In genomic region chr5:141343242-141343952, GRCh38 we compare ENCODE assay signal across 9 cellular contexts. TPM values are rescaled to one million over a fixed set of nuclear protein-coding genes. Genes with fewer than 3 reads are reported as not detected.
DNase-seq lines count a peak whose midpoint lies in the region; ATAC-seq and TF ChIP-seq lines count a peak whose summit lies in the region.
"Had no signal": no experiment of that assay in that cellular context is flagged by ENCODE, and none has a peak within 500 bp of the region (broad histone marks: within the 10 kb centered on the region; RNA-seq: fewer than 3 reads in every experiment).

TSS of gene PCDHGA3 (plus strand) at chr5:141343829. CDS start at chr5:141344034, 205 bp downstream.

- WGBS in adrenal gland, 4 donors = 22 to 29% (median 24%) methylated on average over 9 of the region's 9 CpGs

- H3K4me1 ChIP-seq in A673 (ENCODE audit: insufficient read depth, low read length, poor library complexity, severe bottlenecking) = no peaks in the 10 kb centered on the region
- H3K4me1 ChIP-seq in adrenal gland (replicated peaks in 1 of 2) = no peaks in the 10 kb centered on the region

- no peak for TF ChIP-seq POLR2A in adrenal gland (IDR thresholded peaks at IDR 0.05)

- H3K27ac ChIP-seq in A673 (ENCODE audit: low read depth, low read length, poor library complexity, severe bottlenecking) (no peak within 1 kb of the TSS), adrenal gland (no peak within 1 kb of the TSS)

- H3K27me3 ChIP-seq in A673 (replicated peaks; ENCODE audit: insufficient read depth, low read depth, low read length, poor library complexity) (no peaks in the 10 kb centered on the region), adrenal gland (no peaks in the 10 kb centered on the region)

- CTCF ChIA-PET in A673 (lab: Charles Lee) (no interaction called here), HEK293T (lab: Yijun Ruan, JAX) (interaction anchor here (0.8 to 1.3 kb wide), 2 partner anchors 8 to 12 kb away, joined by 3 read pairs; no protein-coding TSS in a partner anchor)

- peak; percentile 40; the same call in 1 of the 2 replicates for TF ChIP-seq CTCF in A673 (conservative IDR thresholded peaks at IDR 0.05; ENCODE audit: low read depth, low read length)
- TF ChIP-seq CTCF in adrenal gland (IDR thresholded peaks at IDR 0.05) = peak in 4 of 6 experiments; percentile 9 to 33 (median 18)

- H3K4me3 ChIP-seq in A673 (ENCODE audit: low read depth, low read length, poor library complexity, severe bottlenecking) (no peak within 1 kb of the TSS), adrenal gland (peak within 1 kb of the TSS in 1 of 4 donors; percentile 16)

- peaks cover 24% of the 10 kb centered on the region for H3K9me3 ChIP-seq in A673 (ENCODE audit: low read depth, low read length, poor library complexity, severe bottlenecking)
- peaks cover 0 to 20% (median 10%) of the 10 kb centered on the region in 3 donors for H3K9me3 ChIP-seq in adrenal gland (replicated peaks in 1 of 3)

- POLR2A ChIA-PET in A673 (lab: Charles Lee; ENCODE audit: low non-redundant PET) (no interaction called here), HEK293T (lab: Yijun Ruan, JAX) (interaction anchor here (0.9 to 2.1 kb wide), 2 partner anchors 23 kb away, joined by 3 to 7 read pairs; partner anchors contain the start of gene TAF7)

- intact Hi-C loops in A673 (cut with micrococcal nuclease; ENCODE audit: unreplicated experiment) = no loop called here
- intact Hi-C loops in adrenal gland (cut with DNase I) = no loop called here

- DNase-seq in A673 (ENCODE audit: low spot score) (peak; percentile 41), adrenal gland (peak in 1 of 7 donors; percentile 32), iPS-NIHi7 (ENCODE audit: extremely low spot score) (peak; percentile 40), NCI-H446 treated with DMSO at 0.1 percent for 48 hours (lab: John Stamatoyannopoulos, UW) (no peak), HEK293T (ENCODE audit: extremely low spot score) (no peak), islet precursor cell (no peak)

- ATAC-seq in GM18868 (IDR thresholded peaks at IDR 0.05; ENCODE audit: unreplicated experiment) (peak; percentile 79), GM18520 (IDR thresholded peaks at IDR 0.05; ENCODE audit: unreplicated experiment) (no peak)

- H3K36me3 ChIP-seq in A673 (ENCODE audit: insufficient read depth, low read length, poor library complexity, severe bottlenecking) (no peaks in the 10 kb centered on the region), adrenal gland (replicated peaks in 1 of 2) (no peaks in the 10 kb centered on the region)

- no TSS peak for BruUV-seq in A673 (replicated peaks; lab: Mats Ljungman, UMichigan)

TF ChIP-seq in HEK293T, 16 proteins besides CTCF, POLR2A, EP300 and RAD21:
- TF ChIP-seq CTBP1 (IDR thresholded peaks at IDR 0.05; ENCODE audit: borderline replicate concordance) (no peak), FOXA1 (IDR thresholded peaks at IDR 0.05) (no peak), SP1 (IDR thresholded peaks at IDR 0.05) (no peak), ELF4 (IDR thresholded peaks at IDR 0.05) (no peak), NFRKB (IDR thresholded peaks at IDR 0.05) (no peak), ARNT (IDR thresholded peaks at IDR 0.05) (no peak), BHLHE40 (IDR thresholded peaks at IDR 0.05; ENCODE audit: borderline replicate concordance) (no peak), FOXK2 (IDR thresholded peaks at IDR 0.05) (no peak), HDGF (IDR thresholded peaks at IDR 0.05; ENCODE audit: borderline replicate concordance) (no peak)

RNA-seq across cellular contexts. Expression of gene PCDHGA3, which starts in this region (rescaled TPM):
- 0.85 and 0.97 TPM in 2 replicates for total RNA-seq in A673 (2021)
- total RNA-seq in adrenal gland = 1 to 10 TPM; 1.0 to 6.2 (median 3.1) TPM
- polyA plus RNA-seq in adrenal gland = 1 to 10 TPM in 1 of 3 donors, under 1 TPM in 2; 0.27 to 1.5 (median 0.80) TPM
- total RNA-seq: NCI-H460 had no signal

Comparison
In these comparisons a context has a peak if more than half of its experiments do, and no peak if none do; other contexts are left out.
1. Peak in DNase-seq in A673; RNA of the gene not detected or under 1 TPM.